Comparison of ENCODE assay signal across 8 cellular contexts in genomic region chr2:61178603-61179545, GRCh38. TPM values are rescaled to one million over a fixed set of nuclear protein-coding genes. Genes with fewer than 3 reads are reported as not detected.
A peak's percentile ranks its signal among the peaks of the same experiment; 100 is the strongest.
DNase-seq lines count a peak whose midpoint lies in the region; ATAC-seq, FAIRE-seq and TF ChIP-seq lines count a peak whose summit lies in the region.

No MANE protein-coding gene starts in this region.

- H3K4me1 ChIP-seq in GM23248 (ENCODE audit: insufficient read depth) (peaks cover 43% of the 10 kb centered on the region), HepG2 (ENCODE audit: insufficient read depth, low read length) (peaks cover 78% of the 10 kb centered on the region), uterus (peaks cover 8 to 19% of the 10 kb centered on the region in 2 donors)

- H3K4me2 ChIP-seq in GM23248 (ENCODE audit: unreplicated experiment): peak overlapping the region; percentile 79
- peak overlapping the region; percentile 85 for H3K4me2 ChIP-seq in HepG2 (ENCODE audit: low read depth, low read length)

- TF ChIP-seq RAD21 in HepG2 (CRISPR knock-in tag; IDR thresholded peaks at IDR 0.05): no peak

- TF ChIP-seq POLR2A in HepG2 (IDR thresholded peaks at IDR 0.05; ENCODE audit: insufficient read depth in 1 of 2, low read depth in 2 of 2, low read length in 2 of 2): 0 out of 4 replicates have a peak, but pooled peaks of 1 of the 2 experiments have one; percentile 39
- no peak for TF ChIP-seq POLR2A in uterus (IDR thresholded peaks at IDR 0.05)

- peak overlapping the region; percentile 94 for H3K4me3 Mint-ChIP-seq in activated naive CD8-positive, alpha-beta T cell treated with anti-CD3 and anti-CD28 coated beads, Interleukin-2, amount 50 U/mL, for 24 hours

- no peaks in the 10 kb centered on the region for H3K9me2 ChIP-seq in GM23248 (ENCODE audit: insufficient read depth)

- TF ChIP-seq CTCF in HepG2 (CRISPR knock-in tag; IDR thresholded peaks at IDR 0.05) (no peak), uterus (IDR thresholded peaks at IDR 0.05) (no peak)

- no peak for ATAC-seq in activated naive CD8-positive, alpha-beta T cell treated with anti-CD3 and anti-CD28 coated beads, Interleukin-2, amount 50 U/mL, for 24 hours
- no peak for ATAC-seq in HepG2
- ATAC-seq in HG03108 (IDR thresholded peaks at IDR 0.05; ENCODE audit: unreplicated experiment): no peak
- no peak for ATAC-seq in GM19452 (IDR thresholded peaks at IDR 0.05; ENCODE audit: unreplicated experiment)

- DNase-seq in A172 (ENCODE audit: low spot score) (peak; percentile 28), GM23248 (peak; percentile 57), HepG2 (ENCODE audit: low spot score) (no peak), uterus (peak in 1 of 2 donors; percentile 18), NCI-H345 treated with DMSO at 0.1 percent for 48 hours (lab: John Stamatoyannopoulos, UW; ENCODE audit: unreplicated experiment) (no peak)
- peak; percentile 25 for DNase-seq in activated naive CD8-positive, alpha-beta T cell treated with anti-CD3 and anti-CD28 coated beads, Interleukin-2, amount 50 U/mL, for 24 hours

- peaks cover 61% of the 10 kb centered on the region for H3K4me1 Mint-ChIP-seq in activated naive CD8-positive, alpha-beta T cell treated with anti-CD3 and anti-CD28 coated beads, Interleukin-2, amount 50 U/mL, for 24 hours

- intact Hi-C loops in HepG2 (cut with micrococcal nuclease; ENCODE audit: unreplicated experiment) (no loop called here), uterus (cut with DNase I; ENCODE audit: low total_unique reads) (loop anchor here (10.0 kb wide), 1 partner anchor 294 kb away; the partner anchor contains the start of gene REL)

- FAIRE-seq in HepG2 (lab: Jason Lieb, UNC): no peak

- no peaks in the 10 kb centered on the region for H3K27me3 Mint-ChIP-seq in activated naive CD8-positive, alpha-beta T cell treated with anti-CD3 and anti-CD28 coated beads, Interleukin-2, amount 50 U/mL, for 24 hours

- H3K9ac ChIP-seq in GM23248 (peak overlapping the region; percentile 97), HepG2 (ENCODE audit: insufficient read depth, low read depth, low read length) (peak overlapping the region; percentile 96)

- H4K20me1 ChIP-seq in GM23248 (ENCODE audit: insufficient read depth) (no peaks in the 10 kb centered on the region), HepG2 (ENCODE audit: insufficient read depth, low read length) (peaks cover under 1% of the 10 kb centered on the region; the same call in 1 of the 2 replicates)

- H3K27ac ChIP-seq in GM23248 (peak overlapping the region; percentile 91), HepG2 (ENCODE audit: extremely low read length, insufficient read depth, low read length) (peak overlapping the region; percentile 93), uterus (peak overlapping the region; percentile 93 to 99)

- peak overlapping the region; percentile 97 for H3K27ac Mint-ChIP-seq in activated naive CD8-positive, alpha-beta T cell treated with anti-CD3 and anti-CD28 coated beads, Interleukin-2, amount 50 U/mL, for 24 hours

- peaks cover 42% of the 10 kb centered on the region for H3K36me3 Mint-ChIP-seq in activated naive CD8-positive, alpha-beta T cell treated with anti-CD3 and anti-CD28 coated beads, Interleukin-2, amount 50 U/mL, for 24 hours (ENCODE audit: low read depth)

- in situ Hi-C loops in GM23248 (cut with MboI) (no loop called here), HepG2 (cut with HindIII; ENCODE audit: extremely low pct_ligation_motif_present, low pct_unique_long_range_greater_than_20kb) (no loop called here)

- no peak for TF ChIP-seq EP300 in HepG2 (IDR thresholded peaks at IDR 0.05; ENCODE audit: low read depth in 2 of 2, low read length in 2 of 2)
- no peak for TF ChIP-seq EP300 in HepG2 (CRISPR knock-in tag; IDR thresholded peaks at IDR 0.05; ENCODE audit: borderline replicate concordance)

- no peaks in the 10 kb centered on the region for H3K9me3 Mint-ChIP-seq in activated naive CD8-positive, alpha-beta T cell treated with anti-CD3 and anti-CD28 coated beads, Interleukin-2, amount 50 U/mL, for 24 hours

- 78 to 79% methylated on average over 22 of the region's 22 CpGs for WGBS in GM23248 (ENCODE audit: low coverage in 1 of 2, low lambda C conversion rate in 2 of 2, missing lambda C conversion rate in 2 of 2), 2 experiments
- 92% methylated on average over 22 of the region's 22 CpGs for WGBS in HepG2 (ENCODE audit: low lambda C conversion rate)

- H3K4me3 ChIP-seq in GM23248: peak overlapping the region; percentile 86
- peak overlapping the region; percentile 85 to 94 (median 93) for H3K4me3 ChIP-seq in HepG2 (replicated peaks in 1 of 3; ENCODE audit: insufficient read depth in 1 of 3, low read depth in 2 of 3, low read length in 3 of 3)
- H3K4me3 ChIP-seq in uterus: peak overlapping the region in 1 of 2 donors; percentile 68

- H3K27me3 ChIP-seq in GM23248 (replicated peaks; ENCODE audit: insufficient read depth): no peaks in the 10 kb centered on the region
- no peaks in the 10 kb centered on the region for H3K27me3 ChIP-seq in HepG2 (ENCODE audit: control insufficient read depth in 1 of 2, insufficient read depth in 2 of 2, low read length in 2 of 2)
- no peaks in the 10 kb centered on the region for H3K27me3 ChIP-seq in uterus

- peaks cover 52% of the 10 kb centered on the region for H3K79me2 ChIP-seq in GM23248 (ENCODE audit: insufficient read depth)
- H3K79me2 ChIP-seq in HepG2 (ENCODE audit: insufficient read depth, low read length): peaks cover 58% of the 10 kb centered on the region

- CTCF ChIA-PET in HepG2 (lab: Yijun Ruan, JAX; ENCODE audit: low intra/inter-chr PET ratio, low total read pairs): no interaction called here

- no TSS peak for BruUV-seq in HepG2 (replicated peaks; lab: Mats Ljungman, UMichigan)

- peak overlapping the region; percentile 74; the same call in 1 of the 2 replicates for H2AFZ ChIP-seq in GM23248
- H2AFZ ChIP-seq in HepG2 (ENCODE audit: low read length): no peak overlapping the region

- POLR2A ChIA-PET in HepG2 (lab: Yijun Ruan, JAX): interaction anchor here (0.7 to 4.0 kb wide), 12 partner anchors 10 to 585 kb away, joined by 3 to 79 read pairs (median 8); partner anchors contain the start of genes C2orf74, PEX13, PUS10 and SANBR

- peaks cover 37% of the 10 kb centered on the region for H3F3A ChIP-seq in GM23248 (ENCODE audit: insufficient read depth)

- peaks cover 9% of the 10 kb centered on the region for H3K36me3 ChIP-seq in GM23248 (ENCODE audit: low read depth)
- peaks cover 16 to 42% of the 10 kb centered on the region in 2 experiments for H3K36me3 ChIP-seq in HepG2 (replicated peaks in 1 of 2; ENCODE audit: control insufficient read depth in 1 of 2, insufficient read depth in 2 of 2, low read length in 2 of 2)
- no peaks in the 10 kb centered on the region for H3K36me3 ChIP-seq in uterus

- H3K9me3 ChIP-seq in GM23248 (ENCODE audit: low read depth) (no peaks in the 10 kb centered on the region), HepG2 (ENCODE audit: low read length) (no peaks in the 10 kb centered on the region), uterus (no peaks in the 10 kb centered on the region)

TF ChIP-seq in HepG2, 621 proteins besides CTCF, POLR2A, EP300 and RAD21 (continues in another document):
- no peak for TF ChIP-seq HNF4G (IDR thresholded peaks at IDR 0.05; ENCODE audit: borderline replicate concordance, low read depth, low read length)
- no peak for TF ChIP-seq HNF4G (CRISPR knock-in tag; IDR thresholded peaks at IDR 0.05; ENCODE audit: borderline replicate concordance, low read depth)
- TF ChIP-seq IRF2 (CRISPR knock-in tag; IDR thresholded peaks at IDR 0.05): no peak
- TF ChIP-seq PAX8 (CRISPR knock-in tag; IDR thresholded peaks at IDR 0.05; ENCODE audit: borderline replicate concordance): no peak
- TF ChIP-seq ZSCAN31 (CRISPR knock-in tag; IDR thresholded peaks at IDR 0.05; ENCODE audit: low read depth): 0 out of 2 replicates have a peak, but pooled peaks have one; percentile 11
- no peak for TF ChIP-seq MED1 (CRISPR knock-in tag; IDR thresholded peaks at IDR 0.05)
- TF ChIP-seq, protein P1, sequence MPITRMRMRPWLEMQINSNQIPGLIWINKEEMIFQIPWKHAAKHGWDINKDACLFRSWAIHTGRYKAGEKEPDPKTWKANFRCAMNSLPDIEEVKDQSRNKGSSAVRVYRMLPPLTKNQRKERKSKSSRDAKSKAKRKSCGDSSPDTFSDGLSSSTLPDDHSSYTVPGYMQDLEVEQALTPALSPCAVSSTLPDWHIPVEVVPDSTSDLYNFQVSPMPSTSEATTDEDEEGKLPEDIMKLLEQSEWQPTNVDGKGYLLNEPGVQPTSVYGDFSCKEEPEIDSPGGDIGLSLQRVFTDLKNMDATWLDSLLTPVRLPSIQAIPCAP (CRISPR knock-in tag; IDR thresholded peaks at IDR 0.05; ENCODE audit: low read depth): no peak
- no peak for TF ChIP-seq KLF16 (CRISPR knock-in tag; IDR thresholded peaks at IDR 0.05)

RNA-seq across cellular contexts. Expression of gene C2orf74, which starts 16.9 kb away (rescaled TPM):
- 51.5 and 80.7 TPM in 2 replicates for total RNA-seq in A172 (2014; rRNA removed; shearing (Covaris generic))
- total RNA-seq in GM23248 (2014; rRNA removed; shearing (Covaris generic)): 2.8 and 7.7 TPM in 2 replicates
- polyA plus RNA-seq in GM23248 (2016; fragmentation: Nextera tagmentation; extraction: Ambion mirVana): 14.2 and 17.9 TPM in 2 replicates
- 13.8 and 21.6 TPM in 2 replicates for total RNA-seq in HepG2 (2016; rRNA removed; fragmentation: Illumina TruSeq; extraction: Trizol)
- total RNA-seq in HepG2 (2016; cell fraction: cytosol; rRNA removed; fragmentation: Illumina TruSeq; extraction: Trizol; ENCODE audit: low read depth): 16.7 and 17.0 TPM in 2 replicates
- 14.9 and 18.7 TPM in 2 replicates for total RNA-seq in HepG2 (2016; cell fraction: insoluble cytoplasmic fraction; rRNA removed; fragmentation: Illumina TruSeq; extraction: Trizol)
- 14.2 and 19.0 TPM in 2 replicates for total RNA-seq in HepG2 (2016; cell fraction: membrane; rRNA removed; fragmentation: Illumina TruSeq; extraction: Trizol)
- total RNA-seq in HepG2 (2016; cell fraction: nucleus; rRNA removed; fragmentation: Illumina TruSeq; extraction: Trizol): 7.0 and 8.1 TPM in 2 replicates
- 10.6 and 11.9 TPM in 2 replicates for polyA plus RNA-seq in HepG2 (2011; rRNA removed)
- 11.8 and 13.6 TPM in 2 replicates for polyA plus RNA-seq in HepG2 (2011; cell fraction: cytosol; rRNA removed)
- polyA plus RNA-seq in HepG2 (2011; cell fraction: nucleus; rRNA removed): 4.7 and 6.8 TPM in 2 replicates
- polyA plus RNA-seq in HepG2 (2012): 15.7 and 26.1 TPM in 2 replicates
- polyA plus RNA-seq in HepG2 (2016; cell fraction: cytosol; fragmentation: Illumina TruSeq; extraction: Trizol; ENCODE audit: low read depth): 8.9 TPM in 2 replicates
- polyA plus RNA-seq in HepG2 (2016; cell fraction: insoluble cytoplasmic fraction; fragmentation: Illumina TruSeq; extraction: Trizol; ENCODE audit: low read depth): 26.0 and 27.5 TPM in 2 replicates
- polyA plus RNA-seq in HepG2 (2016; cell fraction: membrane; fragmentation: Illumina TruSeq; extraction: Trizol; ENCODE audit: low read depth): 15.9 and 17.5 TPM in 2 replicates
- 16.4 and 18.0 TPM in 2 replicates for polyA plus RNA-seq in HepG2 (2016; cell fraction: nucleus; fragmentation: Illumina TruSeq; extraction: Trizol; ENCODE audit: insufficient read depth, low read depth)
- polyA minus RNA-seq in HepG2 (2011; rRNA and poly(A)+ RNA removed; ENCODE audit: low replicate concordance): 0.42 and 1.5 TPM in 2 replicates
- 5.3 TPM in 1 of 2 replicates, not detected in the other for polyA minus RNA-seq in HepG2 (2011; cell fraction: cytosol; rRNA and poly(A)+ RNA removed)
- 4.5 and 8.8 TPM in 2 replicates for polyA minus RNA-seq in HepG2 (2011; cell fraction: nucleus; rRNA and poly(A)+ RNA removed)
- total RNA-seq in uterus: 10 to 100 TPM in 2 of 4 donors, 1 to 10 TPM in 2; 5.7 to 50.9 (median 13.6) TPM

Comparison
In these comparisons a context has a peak if more than half of its experiments do, and no peak if none do; other contexts are left out.
1. DNase-seq: peak in A172 (single experiment), GM23248 (single experiment) and activated naive CD8-positive, alpha-beta T cell treated with anti-CD3 and anti-CD28 coated beads, Interleukin-2, amount 50 U/mL, for 24 hours (single experiment); none in HepG2 (single experiment) and NCI-H345 treated with DMSO at 0.1 percent for 48 hours (single experiment).
2. Peak in every context shown above with its lines, with median percentiles within 50 percentile points of each other: H3K27ac ChIP-seq.